In the genomic region with DNA sequence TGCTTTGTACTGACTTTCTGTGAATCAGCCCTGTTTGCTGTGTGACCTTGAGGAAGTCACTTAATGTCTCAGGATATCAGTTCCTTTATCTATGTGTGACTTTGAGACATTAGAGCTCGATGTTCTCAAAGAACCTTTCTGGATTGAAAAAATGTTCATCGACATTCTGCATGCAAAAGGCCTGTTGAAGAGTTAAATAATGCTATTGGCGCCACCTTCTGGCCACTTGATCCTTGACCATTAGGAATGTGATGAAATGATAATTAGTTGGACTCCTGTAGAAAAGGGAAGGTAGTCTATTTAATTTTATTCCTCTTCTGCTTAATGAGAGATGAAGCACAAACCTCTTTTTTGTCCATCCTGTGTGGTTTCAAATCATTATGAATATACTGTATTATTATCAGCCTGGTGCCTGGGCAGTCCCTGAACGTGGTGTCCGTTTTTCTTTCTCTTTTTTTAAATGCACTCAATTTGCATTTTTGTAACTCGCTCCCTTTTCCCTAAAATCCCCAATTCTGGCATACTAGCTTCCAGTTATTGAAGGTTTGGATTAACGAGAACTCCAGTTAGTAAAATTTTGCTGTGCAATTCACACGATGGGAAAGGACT, we compare ENCODE assay signal across 7 cellular contexts. TPM values are rescaled to one million over a fixed set of nuclear protein-coding genes. Genes with fewer than 3 reads are reported as not detected.
A peak's percentile ranks its signal among the peaks of the same experiment; 100 is the strongest.
DNase-seq lines count a peak whose midpoint lies in the region; ATAC-seq lines count a peak whose summit lies in the region.

No MANE protein-coding gene starts in this region.

- in situ Hi-C loops in G401 (cut with HindIII; ENCODE audit: low sequenced_read_pairs) = no loop called here

- ATAC-seq in HG03095 (IDR thresholded peaks at IDR 0.05; ENCODE audit: unreplicated experiment) = no peak

- peak; percentile 72 for DNase-seq in G401 (ENCODE audit: low spot score)
- DNase-seq in LoVo (ENCODE audit: low spot score) = peak; percentile 68
- DNase-seq in RKO (ENCODE audit: low spot score) = peak; percentile 62
- peak; percentile 88 for DNase-seq in astrocyte of the hippocampus (ENCODE audit: low read depth, low spot score)
- DNase-seq in iPS-NIHi7 (ENCODE audit: extremely low spot score) = peak; percentile 68
- peak; percentile 53 to 58 for DNase-seq in stimulated activated CD4-positive, alpha-beta T cell treated with anti-CD3 and anti-CD28 coated beads, Interleukin-2, amount 100 ng/mL, for 24 hours

RNA-seq across cellular contexts. Expression of gene ELF5, which starts 20.7 kb away (rescaled TPM):
- not detected in 2 replicates for total RNA-seq in G401 (2014; rRNA removed; shearing (Covaris generic))

RNA-seq across cellular contexts. Expression of gene CAT, which starts 54.2 kb away (rescaled TPM):
- total RNA-seq in G401 (2014; rRNA removed; shearing (Covaris generic)) = 60.1 and 80.4 TPM in 2 replicates
